9 cellular contexts compared by ENCODE assay signal in the genomic region with DNA sequence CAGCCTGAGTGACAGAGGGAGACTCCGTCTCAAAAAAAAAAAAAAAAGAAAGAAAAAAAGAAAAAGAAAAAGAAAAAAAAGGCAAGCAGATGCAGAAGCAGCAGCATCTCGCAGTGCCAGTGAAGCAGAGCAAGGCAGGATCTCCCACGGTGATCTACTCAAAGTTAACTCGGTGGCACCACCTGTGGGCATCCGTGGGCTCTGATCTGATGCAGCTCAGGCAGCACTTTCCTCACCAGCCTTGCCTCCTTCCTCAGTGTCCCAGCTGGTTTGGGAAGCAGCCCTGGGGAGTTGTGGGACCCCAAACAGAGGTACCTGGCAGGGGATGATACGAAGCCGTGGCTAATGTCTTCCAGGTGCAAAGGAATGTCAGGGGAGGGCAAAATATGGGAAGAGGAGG.
DNase-seq lines count a peak whose midpoint lies in the region; ATAC-seq and TF ChIP-seq lines count a peak whose summit lies in the region.
"Had no signal": no experiment of that assay in that cellular context is flagged by ENCODE, and none has a peak within 500 bp of the region (broad histone marks: within the 10 kb centered on the region; RNA-seq: fewer than 3 reads in every experiment).

No MANE protein-coding gene starts in this region.

- H3K27me3 Mint-ChIP-seq in activated CD4-positive, alpha-beta memory T cell treated with anti-CD3 and anti-CD28 coated beads for 36 hours = no peaks in the 10 kb centered on the region
- H3K27me3 Mint-ChIP-seq in activated CD4-positive, alpha-beta memory T cell treated with anti-CD3 and anti-CD28 coated beads, Interleukin-2, amount 10 ng/mL, durations not matched to agents 7 days and 5 days = no peaks in the 10 kb centered on the region
- H3K27me3 Mint-ChIP-seq in activated CD8-positive, alpha-beta T cell treated with anti-CD3 and anti-CD28 coated beads for 36 hours = no peaks in the 10 kb centered on the region
- H3K27me3 Mint-ChIP-seq in Calu3 (ENCODE audit: unreplicated experiment) = no peaks in the 10 kb centered on the region

- H3K4me2 ChIP-seq in neuronal stem cell (ENCODE audit: insufficient read depth, low read length, poor library complexity, severe bottlenecking) = no peak overlapping the region
- H3K4me2 ChIP-seq: hepatocyte had no signal

- no peak overlapping the region for H3K4me3 Mint-ChIP-seq in activated CD4-positive, alpha-beta memory T cell treated with anti-CD3 and anti-CD28 coated beads for 36 hours
- no peak overlapping the region for H3K4me3 Mint-ChIP-seq in activated CD4-positive, alpha-beta memory T cell treated with anti-CD3 and anti-CD28 coated beads, Interleukin-2, amount 10 ng/mL, durations not matched to agents 7 days and 5 days
- H3K4me3 Mint-ChIP-seq in activated CD8-positive, alpha-beta T cell treated with anti-CD3 and anti-CD28 coated beads for 36 hours = no peak overlapping the region
- H3K4me3 Mint-ChIP-seq in Calu3 (ENCODE audit: low read depth, unreplicated experiment) = no peak overlapping the region

- no peaks in the 10 kb centered on the region for H3K9me3 Mint-ChIP-seq in activated CD4-positive, alpha-beta memory T cell treated with anti-CD3 and anti-CD28 coated beads for 36 hours
- no peaks in the 10 kb centered on the region for H3K9me3 Mint-ChIP-seq in activated CD4-positive, alpha-beta memory T cell treated with anti-CD3 and anti-CD28 coated beads, Interleukin-2, amount 10 ng/mL, durations not matched to agents 7 days and 5 days
- H3K9me3 Mint-ChIP-seq in activated CD8-positive, alpha-beta T cell treated with anti-CD3 and anti-CD28 coated beads for 36 hours = no peaks in the 10 kb centered on the region
- H3K9me3 Mint-ChIP-seq in Calu3 (ENCODE audit: low read depth, unreplicated experiment) = no peaks in the 10 kb centered on the region

- POLR2A ChIA-PET in activated CD4-positive, alpha-beta memory T cell treated with anti-CD3 and anti-CD28 coated beads for 36 hours (lab: Charles Lee) = no interaction called here
- POLR2A ChIA-PET in activated CD4-positive, alpha-beta memory T cell treated with anti-CD3 and anti-CD28 coated beads, Interleukin-2, amount 10 ng/mL, durations not matched to agents 7 days and 5 days (lab: Charles Lee) = no interaction called here
- POLR2A ChIA-PET in activated CD8-positive, alpha-beta T cell treated with anti-CD3 and anti-CD28 coated beads for 36 hours (lab: Charles Lee) = no interaction called here

- no peaks in the 10 kb centered on the region for H3K79me1 ChIP-seq in neuronal stem cell (ENCODE audit: low read depth, low read length)

- no TSS peak for BruUV-seq in Calu3 (replicated peaks; lab: Mats Ljungman, UMichigan)

- no peak for TF ChIP-seq POLR2A in lower leg skin (IDR thresholded peaks at IDR 0.05)

- no peak overlapping the region for H4K91ac ChIP-seq in neuronal stem cell (ENCODE audit: low read depth, low read length, poor library complexity)

- H3K4me3 ChIP-seq in neuronal stem cell (ENCODE audit: low read length in 2 of 2) = peak overlapping the region in 1 of 2 donors; percentile 5
- H3K4me3 ChIP-seq in lower leg skin (ENCODE audit: low read depth, poor library complexity, severe bottlenecking) = no peak overlapping the region
- H3K4me3 ChIP-seq: hepatocyte had no signal

- no peak overlapping the region for H3K27ac Mint-ChIP-seq in activated CD4-positive, alpha-beta memory T cell treated with anti-CD3 and anti-CD28 coated beads for 36 hours
- no peak overlapping the region for H3K27ac Mint-ChIP-seq in activated CD4-positive, alpha-beta memory T cell treated with anti-CD3 and anti-CD28 coated beads, Interleukin-2, amount 10 ng/mL, durations not matched to agents 7 days and 5 days
- H3K27ac Mint-ChIP-seq in activated CD8-positive, alpha-beta T cell treated with anti-CD3 and anti-CD28 coated beads for 36 hours = no peak overlapping the region
- H3K27ac Mint-ChIP-seq in Calu3 (ENCODE audit: unreplicated experiment) = no peak overlapping the region

- H3K4ac ChIP-seq in neuronal stem cell (ENCODE audit: low read length) = no peak overlapping the region

- no peak overlapping the region for H2BK120ac ChIP-seq in neuronal stem cell (ENCODE audit: low read depth, low read length)

- intact Hi-C loops in activated CD4-positive, alpha-beta memory T cell treated with anti-CD3 and anti-CD28 coated beads for 36 hours (cut with micrococcal nuclease) = no loop called here
- intact Hi-C loops in activated CD8-positive, alpha-beta T cell treated with anti-CD3 and anti-CD28 coated beads for 36 hours (cut with micrococcal nuclease) = no loop called here
- intact Hi-C loops in left colon (cut with DNase I, micrococcal nuclease) (no loop called here), lower leg skin (cut with DNase I; ENCODE audit: low total_unique reads) (no loop called here), Calu3 (cut with micrococcal nuclease; ENCODE audit: unreplicated experiment) (no loop called here)

- no peak overlapping the region for H2BK5ac ChIP-seq in neuronal stem cell (ENCODE audit: low read length)

- H2BK12ac ChIP-seq in neuronal stem cell (ENCODE audit: low read length) = no peak overlapping the region

- peaks cover 0 to 3% of the 10 kb centered on the region in 2 donors for H3K4me1 ChIP-seq in neuronal stem cell (ENCODE audit: control insufficient read depth in 2 of 2, insufficient read depth in 1 of 2, low read depth in 1 of 2, low read length in 2 of 2)

- no peak overlapping the region for H3K27ac ChIP-seq in neuronal stem cell (replicated peaks; ENCODE audit: low read length)
- H3K27ac ChIP-seq: hepatocyte had no signal

- CTCF ChIA-PET in activated CD4-positive, alpha-beta memory T cell treated with anti-CD3 and anti-CD28 coated beads for 36 hours (lab: Charles Lee) = no interaction called here
- CTCF ChIA-PET in activated CD4-positive, alpha-beta memory T cell treated with anti-CD3 and anti-CD28 coated beads, Interleukin-2, amount 10 ng/mL, durations not matched to agents 7 days and 5 days (lab: Charles Lee) = interaction anchor here (1.1 to 2.1 kb wide), 2 partner anchors 13 to 38 kb away, joined by 3 to 6 read pairs; no protein-coding TSS in a partner anchor
- CTCF ChIA-PET in activated CD8-positive, alpha-beta T cell treated with anti-CD3 and anti-CD28 coated beads for 36 hours (lab: Charles Lee) = interaction anchor here (1.4 to 1.6 kb wide), 2 partner anchors 11 to 25 kb away, joined by 4 read pairs; no protein-coding TSS in a partner anchor
- CTCF ChIA-PET in Calu3 (lab: Charles Lee) = interaction anchor here (0.7 kb wide), 1 partner anchor 1107 kb away, joined by 5 read pairs; no protein-coding TSS in a partner anchor

- H3K9me3 ChIP-seq in neuronal stem cell (replicated peaks in 1 of 2; ENCODE audit: control insufficient read depth in 2 of 2, insufficient read depth in 1 of 2, low read depth in 1 of 2, low read length in 2 of 2) = peaks cover 0 to 1% of the 10 kb centered on the region in 2 donors

- H3K36me3 ChIP-seq in neuronal stem cell (replicated peaks in 1 of 2; ENCODE audit: control insufficient read depth in 2 of 2, insufficient read depth in 2 of 2, low read length in 2 of 2) = peaks cover 14 to 42% of the 10 kb centered on the region in 2 donors

- peaks cover 39% of the 10 kb centered on the region for H3K4me1 Mint-ChIP-seq in activated CD4-positive, alpha-beta memory T cell treated with anti-CD3 and anti-CD28 coated beads for 36 hours (ENCODE audit: low read depth)
- peaks cover 20% of the 10 kb centered on the region for H3K4me1 Mint-ChIP-seq in activated CD4-positive, alpha-beta memory T cell treated with anti-CD3 and anti-CD28 coated beads, Interleukin-2, amount 10 ng/mL, durations not matched to agents 7 days and 5 days
- H3K4me1 Mint-ChIP-seq in activated CD8-positive, alpha-beta T cell treated with anti-CD3 and anti-CD28 coated beads for 36 hours (ENCODE audit: low read depth) = peaks cover 12% of the 10 kb centered on the region
- no peaks in the 10 kb centered on the region for H3K4me1 Mint-ChIP-seq in Calu3 (ENCODE audit: low read depth, unreplicated experiment)

- no peak overlapping the region for H2AK5ac ChIP-seq in neuronal stem cell (ENCODE audit: low read depth, low read length)

- H3K18ac ChIP-seq in neuronal stem cell (ENCODE audit: low read length) = no peak overlapping the region

- no peak for TF ChIP-seq CTCF in activated CD8-positive, alpha-beta T cell treated with anti-CD3 and anti-CD28 coated beads for 36 hours (IDR thresholded peaks at IDR 0.05)
- TF ChIP-seq CTCF in lower leg skin (IDR thresholded peaks at IDR 0.05) (no peak), Calu3 (IDR thresholded peaks at IDR 0.05; ENCODE audit: unreplicated experiment) (no peak)

- no peak overlapping the region for H3K14ac ChIP-seq in neuronal stem cell (ENCODE audit: low read length)

- H2BK15ac ChIP-seq in neuronal stem cell (ENCODE audit: low read length) = no peak overlapping the region

- H4K8ac ChIP-seq in neuronal stem cell (ENCODE audit: low read depth, low read length) = no peak overlapping the region

- ATAC-seq in HG02642 (IDR thresholded peaks at IDR 0.05; ENCODE audit: poor library complexity, unreplicated experiment) (peak; percentile 60), left colon (no peak)
- ATAC-seq in activated CD8-positive, alpha-beta T cell treated with anti-CD3 and anti-CD28 coated beads for 36 hours = peak; percentile 58

- H2AFZ ChIP-seq in neuronal stem cell (ENCODE audit: low read length) = no peak overlapping the region
- H2AFZ ChIP-seq: hepatocyte had no signal

- H3K27me3 ChIP-seq in neuronal stem cell (ENCODE audit: control insufficient read depth in 3 of 3, insufficient read depth in 3 of 3, low read depth in 1 of 3, low read length in 3 of 3) = no peaks in the 10 kb centered on the region
- H3K27me3 ChIP-seq: hepatocyte had no signal

- H3K23ac ChIP-seq in neuronal stem cell (ENCODE audit: low read depth, low read length, poor library complexity) = peak overlapping the region; percentile 15

- peaks cover 46% of the 10 kb centered on the region for H3K36me3 Mint-ChIP-seq in activated CD4-positive, alpha-beta memory T cell treated with anti-CD3 and anti-CD28 coated beads for 36 hours
- H3K36me3 Mint-ChIP-seq in activated CD4-positive, alpha-beta memory T cell treated with anti-CD3 and anti-CD28 coated beads, Interleukin-2, amount 10 ng/mL, durations not matched to agents 7 days and 5 days (ENCODE audit: low read depth) = peaks cover 41% of the 10 kb centered on the region
- H3K36me3 Mint-ChIP-seq in activated CD8-positive, alpha-beta T cell treated with anti-CD3 and anti-CD28 coated beads for 36 hours (ENCODE audit: low read depth) = peaks cover 58% of the 10 kb centered on the region
- no peaks in the 10 kb centered on the region for H3K36me3 Mint-ChIP-seq in Calu3 (ENCODE audit: insufficient read depth, unreplicated experiment)

- DNase-seq in activated CD4-positive, alpha-beta memory T cell treated with anti-CD3 and anti-CD28 coated beads for 36 hours = peak; percentile 46
- no peak for DNase-seq in activated CD4-positive, alpha-beta memory T cell treated with anti-CD3 and anti-CD28 coated beads, Interleukin-2, amount 10 ng/mL, durations not matched to agents 7 days and 5 days
- peak; percentile 31 for DNase-seq in activated CD8-positive, alpha-beta T cell treated with anti-CD3 and anti-CD28 coated beads for 36 hours
- DNase-seq in neuronal stem cell (ENCODE audit: low spot score) (no peak), left colon (no peak), lower leg skin (ENCODE audit: low spot score in 2 of 2) (no peak), Calu3 (no peak)

- no CpG with 5 or more reads among the region's 7 CpGs for WGBS in neuronal stem cell (ENCODE audit: extremely low coverage in 2 of 2, insufficient read length in 2 of 2, insufficient replicate concordance in 1 of 2), 2 donors
- WGBS in lower leg skin, 2 donors = 73% methylated on average over 7 of the region's 7 CpGs

- H3K9ac ChIP-seq in neuronal stem cell (ENCODE audit: low read depth, low read length, poor library complexity) = no peak overlapping the region

Comparison
In these comparisons a context has a peak if more than half of its experiments do, and no peak if none do; other contexts are left out.
1. DNase-seq: peak in activated CD4-positive, alpha-beta memory T cell treated with anti-CD3 and anti-CD28 coated beads for 36 hours (single experiment) and activated CD8-positive, alpha-beta T cell treated with anti-CD3 and anti-CD28 coated beads for 36 hours (single experiment); none in activated CD4-positive, alpha-beta memory T cell treated with anti-CD3 and anti-CD28 coated beads, Interleukin-2, amount 10 ng/mL, durations not matched to agents 7 days and 5 days (single experiment), neuronal stem cell (single experiment), left colon (0 of 2), lower leg skin (0 of 2) and Calu3 (single experiment).